ENCODE assay signal across 15 cellular contexts in the genomic region with DNA sequence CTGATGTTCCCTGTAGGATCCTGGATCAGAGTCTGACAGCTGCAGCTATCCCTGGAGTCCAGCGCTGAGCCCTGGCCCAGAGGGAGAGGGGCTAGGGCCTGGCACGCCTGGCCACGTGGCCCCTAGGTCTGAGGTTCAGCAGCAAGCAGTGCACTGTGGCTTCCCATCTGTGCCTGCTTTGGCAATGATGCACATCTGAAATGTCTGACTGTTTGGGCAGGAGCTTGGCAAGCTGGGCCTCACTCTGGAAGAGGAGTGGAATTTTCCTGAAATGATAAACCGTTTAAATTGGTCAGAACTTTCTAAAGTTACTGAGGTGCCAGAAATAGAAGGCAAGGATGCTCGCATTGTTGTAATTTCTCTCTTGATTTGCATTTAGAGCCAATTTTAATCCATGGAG.
"Had no signal": no experiment of that assay in that cellular context is flagged by ENCODE, and none has a peak within 500 bp of the region (broad histone marks: within the 10 kb centered on the region; RNA-seq: fewer than 3 reads in every experiment).

No MANE protein-coding gene starts in this region.

- H3K4me1 ChIP-seq: gastroesophageal sphincter, right atrium auricular region, suprapubic skin, upper lobe of left lung had no signal

- H3K36me3 ChIP-seq: brain microvascular endothelial cell, gastroesophageal sphincter, heart right ventricle, right atrium auricular region, suprapubic skin, upper lobe of left lung had no signal

- H3K9me3 ChIP-seq: gastroesophageal sphincter, heart right ventricle, right atrium auricular region, suprapubic skin, upper lobe of left lung had no signal

- H3K27ac ChIP-seq: brain microvascular endothelial cell, gastroesophageal sphincter, heart right ventricle, right atrium auricular region, suprapubic skin, upper lobe of left lung had no signal

- DNase-seq: activated CD4-positive, alpha-beta T cell treated with anti-CD3 and anti-CD28 coated beads, Interleukin-2, amount 10 ng/mL, durations not matched to agents 7 days and 5 days; activated naive CD8-positive, alpha-beta T cell treated with anti-CD3 and anti-CD28 coated beads for 36 hours; brain microvascular endothelial cell; effector memory CD4-positive, alpha-beta T cell; heart right ventricle; left colon; naive thymus-derived CD8-positive, alpha-beta T cell; small intestine; stimulated activated CD4-positive, alpha-beta T cell treated with anti-CD3 and anti-CD28 coated beads, Interleukin-4, amount 100 ng/mL, for 4 hours; stimulated activated CD8-positive, alpha-beta memory T cell treated with anti-CD3 and anti-CD28 coated beads, Interleukin-4, amount 100 ng/mL, for 48 hours; stimulated activated naive CD8-positive, alpha-beta T cell treated with anti-CD3 and anti-CD28 coated beads, Interleukin-15, Interleukin-2, amounts not matched to agents 100 U/mL and 50 U/mL, for 24 hours; upper lobe of left lung had no signal

- H3K27me3 ChIP-seq: brain microvascular endothelial cell, gastroesophageal sphincter, heart right ventricle, right atrium auricular region, suprapubic skin, upper lobe of left lung had no signal

- ATAC-seq: gastroesophageal sphincter; left colon; naive thymus-derived CD8-positive, alpha-beta T cell; stimulated activated naive CD8-positive, alpha-beta T cell treated with anti-CD3 and anti-CD28 coated beads, Interleukin-15, Interleukin-2, amounts not matched to agents 100 U/mL and 50 U/mL, for 24 hours had no signal

- H3K4me3 ChIP-seq: gastroesophageal sphincter, heart right ventricle, right atrium auricular region, suprapubic skin, upper lobe of left lung had no signal
